Comparison of ENCODE assay signal across 32 cellular contexts in genomic region chr1:14844923-14845617, GRCh38.
"Had no signal": no experiment of that assay in that cellular context is flagged by ENCODE, and none has a peak within 500 bp of the region (broad histone marks: within the 10 kb centered on the region; RNA-seq: fewer than 3 reads in every experiment).

No MANE protein-coding gene starts in this region.

- H3K36me3 ChIP-seq: brain microvascular endothelial cell, esophagus squamous epithelium, gastroesophageal sphincter, WERI-Rb-1 had no signal

- H3K4me3 Mint-ChIP-seq: activated B cell treated with CpG ODN at 0.5 μM for 24 hours; activated CD8-positive, alpha-beta T cell treated with anti-CD3 and anti-CD28 coated beads for 36 hours; activated naive CD8-positive, alpha-beta T cell; activated T-cell treated with anti-CD3 and anti-CD28 coated beads, Interleukin-2, amount 50 U/mL, for 4 hours; activated T-helper 17 cell treated with anti-CD3 and anti-CD28 coated beads, Interleukin-2, amount 50 U/mL, for 72 hours; T-helper 17 cell; T-helper 2 cell treated with Interferon-gamma antibody and Interleukin-4, amounts not matched to agents 5 μg/mL and 100 μg/mL, for 36 hours had no signal

- ATAC-seq: activated CD4-positive, CD25-positive, alpha-beta regulatory T cell treated with anti-CD3 and anti-CD28 coated beads, Interleukin-2, amount 50 U/mL, for 24 hours; activated CD8-positive, alpha-beta T cell treated with anti-CD3 and anti-CD28 coated beads for 36 hours; activated T-cell treated with anti-CD3 and anti-CD28 coated beads, Interleukin-2, amount 50 U/mL, for 4 hours; activated T-helper 17 cell treated with anti-CD3 and anti-CD28 coated beads, Interleukin-2, amount 50 U/mL, for 72 hours; gastroesophageal sphincter; T-helper 17 cell had no signal

- H3K4me3 ChIP-seq: esophagus squamous epithelium, gastroesophageal sphincter had no signal

- H3K4me1 ChIP-seq: gastroesophageal sphincter had no signal

- H3K27me3 Mint-ChIP-seq: T-helper 17 cell had no signal

- H3K4me1 Mint-ChIP-seq: activated B cell treated with CpG ODN at 0.5 μM for 24 hours; activated T-helper 17 cell treated with anti-CD3 and anti-CD28 coated beads, Interleukin-2, amount 50 U/mL, for 72 hours had no signal

- DNase-seq: activated B cell treated with CpG ODN at 0.5 μM for 24 hours; activated CD4-positive, alpha-beta T cell treated with anti-CD3 and anti-CD28 coated beads for 48 hours; activated CD4-positive, alpha-beta T cell treated with anti-CD3 and anti-CD28 coated beads, Interleukin-2, amount 50 U/mL, for 1 hour; activated CD4-positive, alpha-beta T cell treated with anti-CD3 and anti-CD28 coated beads, Interleukin-2, amount 50 U/mL, for 48 hours; activated CD8-positive, alpha-beta memory T cell treated with anti-CD3 and anti-CD28 coated beads for 24 hours; activated CD8-positive, alpha-beta T cell treated with anti-CD3 and anti-CD28 coated beads for 36 hours; activated effector memory CD4-positive, alpha-beta T cell treated with Interleukin-2 at 50 U/mL for 16 hours; activated gamma-delta T cell treated with Interleukin-2 at 50 U/mL for 16 hours; activated naive CD4-positive, alpha-beta T cell treated with anti-CD3 and anti-CD28 coated beads, Interleukin-2, amount 50 U/mL, for 16 hours; activated naive CD4-positive, alpha-beta T cell treated with Interleukin-2 at 50 U/mL for 16 hours; activated T-cell treated with anti-CD3 and anti-CD28 coated beads, Interleukin-2, amount 50 U/mL, for 4 hours; amniotic stem cell; brain microvascular endothelial cell; cortex of kidney; dermis blood vessel endothelial cell; effector CD4-positive, alpha-beta T cell; esophagus squamous epithelium; foreskin melanocyte; T-helper 1 cell; T-helper 17 cell; T1000; WERI-Rb-1 had no signal

- H3K27ac ChIP-seq: brain microvascular endothelial cell, epithelial cell of prostate, esophagus squamous epithelium, gastroesophageal sphincter, WERI-Rb-1 had no signal

- FAIRE-seq: astrocyte, colon, endometrium, endothelial cell of umbilical vein had no signal

- H3K27ac Mint-ChIP-seq: activated B cell treated with CpG ODN at 0.5 μM for 24 hours; activated CD8-positive, alpha-beta T cell treated with anti-CD3 and anti-CD28 coated beads for 36 hours; activated naive CD8-positive, alpha-beta T cell; activated T-helper 17 cell treated with anti-CD3 and anti-CD28 coated beads, Interleukin-2, amount 50 U/mL, for 72 hours; T-helper 17 cell; T-helper 2 cell treated with Interferon-gamma antibody and Interleukin-4, amounts not matched to agents 5 μg/mL and 100 μg/mL, for 36 hours had no signal

- H3K27me3 ChIP-seq: brain microvascular endothelial cell, esophagus squamous epithelium had no signal
